ENCODE assay signal across 12 cellular contexts in the genomic region with DNA sequence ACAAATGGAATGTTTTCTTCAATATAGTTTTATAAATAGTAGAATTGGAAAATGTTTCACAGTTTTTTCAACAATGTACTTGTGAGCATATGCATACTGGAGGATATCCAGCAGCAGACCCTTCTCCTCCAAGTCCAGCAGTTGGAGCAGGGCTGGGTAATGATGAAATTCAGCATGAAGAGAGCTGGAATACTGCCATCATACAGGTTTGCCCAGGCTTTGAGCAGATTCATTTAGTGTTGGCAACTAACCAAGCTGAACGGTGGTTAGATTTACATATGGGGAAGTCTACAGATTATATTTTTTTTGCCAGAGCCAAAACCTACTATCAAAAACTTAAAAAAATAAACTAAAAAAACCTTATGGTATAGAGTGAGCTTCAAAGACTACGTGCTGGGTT. TPM values are rescaled to one million over a fixed set of nuclear protein-coding genes. Genes with fewer than 3 reads are reported as not detected.
A peak's percentile ranks its signal among the peaks of the same experiment; 100 is the strongest.
DNase-seq lines count a peak whose midpoint lies in the region; ATAC-seq and TF ChIP-seq lines count a peak whose summit lies in the region.
"Had no signal": no experiment of that assay in that cellular context is flagged by ENCODE, and none has a peak within 500 bp of the region (broad histone marks: within the 10 kb centered on the region; RNA-seq: fewer than 3 reads in every experiment).

No MANE protein-coding gene starts in this region.

- CTCF ChIA-PET in RWPE1 (lab: Yijun Ruan, JAX) = no interaction called here
- CTCF ChIA-PET in CD4-positive, alpha-beta T cell (lab: Charles Lee) = interaction anchor here (0.8 kb wide), 1 partner anchor 10 kb away, joined by 3 read pairs; no protein-coding TSS in a partner anchor

- H3K27me3 Mint-ChIP-seq in CD4-positive, alpha-beta T cell = peaks cover 7% of the 10 kb centered on the region
- H3K27me3 Mint-ChIP-seq: activated B cell treated with CpG ODN at 0.5 μM for 24 hours had no signal

- no peak for ATAC-seq in GM19035 (IDR thresholded peaks at IDR 0.05; ENCODE audit: unreplicated experiment)
- no peak for ATAC-seq in CD4-positive, alpha-beta T cell (ENCODE audit: poor library complexity)

- H3K27ac ChIP-seq in RWPE1 = no peak overlapping the region
- H3K27ac ChIP-seq in CD4-positive, alpha-beta T cell (ENCODE audit: low read depth, low read length) = no peak overlapping the region

- intact Hi-C loops in CD4-positive, alpha-beta T cell (cut with DNase I, micrococcal nuclease) = no loop called here

- no peaks in the 10 kb centered on the region for H3K9me3 Mint-ChIP-seq in CD4-positive, alpha-beta T cell
- H3K9me3 Mint-ChIP-seq: activated B cell treated with CpG ODN at 0.5 μM for 24 hours had no signal

- no peaks in the 10 kb centered on the region for H3K36me3 Mint-ChIP-seq in CD4-positive, alpha-beta T cell (ENCODE audit: low read depth)

- no peak overlapping the region for H3K4me3 Mint-ChIP-seq in CD4-positive, alpha-beta T cell
- H3K4me3 Mint-ChIP-seq: activated B cell treated with CpG ODN at 0.5 μM for 24 hours had no signal

- H3K4me3 ChIP-seq in AG10803 (ENCODE audit: low read length) (no peak overlapping the region), fibroblast of the aortic adventitia (ENCODE audit: low read depth, low read length) (no peak overlapping the region)

- no peak overlapping the region for H3K27ac Mint-ChIP-seq in CD4-positive, alpha-beta T cell
- H3K27ac Mint-ChIP-seq: activated B cell treated with CpG ODN at 0.5 μM for 24 hours had no signal

- H3K27me3 ChIP-seq in CD4-positive, alpha-beta T cell (ENCODE audit: control insufficient read depth, insufficient read depth, low read length) = no peaks in the 10 kb centered on the region

- peak; percentile 2 for DNase-seq in AG10803 (ENCODE audit: low read depth)
- peak; percentile 36 for DNase-seq in M059J (ENCODE audit: low read depth)
- peak; percentile 26 for DNase-seq in RWPE1 (ENCODE audit: low spot score)
- peak; percentile 59 for DNase-seq in fibroblast of the aortic adventitia (ENCODE audit: low read depth)
- DNase-seq in T-helper 2 cell = no peak
- no peak for DNase-seq in CD4-positive, alpha-beta T cell
- no peak for DNase-seq in GM19240 (ENCODE audit: insufficient read length, low spot score)
- DNase-seq: activated B cell treated with CpG ODN at 0.5 μM for 24 hours, cerebellar nuclear complex, GDM1, midbrain had no signal

- no peaks in the 10 kb centered on the region for H3K9me3 ChIP-seq in CD4-positive, alpha-beta T cell (ENCODE audit: control insufficient read depth, low read length)

- POLR2A ChIA-PET in RWPE1 (lab: Yijun Ruan, JAX; ENCODE audit: low non-redundant PET) = no interaction called here
- POLR2A ChIA-PET in CD4-positive, alpha-beta T cell (lab: Charles Lee) = no interaction called here

- H3K4me1 Mint-ChIP-seq in CD4-positive, alpha-beta T cell (ENCODE audit: low read depth) = no peaks in the 10 kb centered on the region

- TF ChIP-seq CTCF in AG10803 (conservative IDR thresholded peaks at IDR 0.05; ENCODE audit: low read length) = no peak
- no peak for TF ChIP-seq CTCF in RWPE1 (conservative IDR thresholded peaks at IDR 0.05; ENCODE audit: low read depth)
- TF ChIP-seq CTCF in fibroblast of the aortic adventitia (IDR thresholded peaks at IDR 0.05; ENCODE audit: insufficient read depth, low read length) = no peak
- no peak for TF ChIP-seq CTCF in CD4-positive, alpha-beta T cell (IDR thresholded peaks at IDR 0.05)

RNA-seq across cellular contexts. Expression of a gene that starts 38.4 kb away (rescaled TPM):
- 16.9 and 21.0 TPM in 2 replicates for total RNA-seq in M059J (2014; rRNA removed; shearing (Covaris generic))
- total RNA-seq in fibroblast of the aortic adventitia (ENCODE audit: low replicate concordance) = 13.4 and 22.1 TPM in 2 replicates
- 1 to 10 TPM; 5.8 to 7.5 TPM for total RNA-seq in CD4-positive, alpha-beta T cell

RNA-seq across cellular contexts. Expression of a gene that starts 38.5 kb away (rescaled TPM):
- 13.5 and 24.6 TPM in 2 replicates for total RNA-seq in M059J (2014; rRNA removed; shearing (Covaris generic))
- 14.9 and 32.0 TPM in 2 replicates for total RNA-seq in fibroblast of the aortic adventitia (ENCODE audit: low replicate concordance)
- total RNA-seq in CD4-positive, alpha-beta T cell = 10 to 100 TPM; 18.1 to 18.9 TPM

Comparison
In these comparisons a context has a peak if more than half of its experiments do, and no peak if none do; other contexts are left out.
1. DNase-seq: peak in AG10803 (single experiment), M059J (single experiment), RWPE1 (single experiment) and fibroblast of the aortic adventitia (single experiment); none in T-helper 2 cell (0 of 5), CD4-positive, alpha-beta T cell (0 of 10) and GM19240 (single experiment).